In genomic region chr7:123533929-123534382, GRCh38 we compare ENCODE assay signal across 8 cellular contexts. TPM values are rescaled to one million over a fixed set of nuclear protein-coding genes. Genes with fewer than 3 reads are reported as not detected.
A peak's percentile ranks its signal among the peaks of the same experiment; 100 is the strongest.
DNase-seq lines count a peak whose midpoint lies in the region; ATAC-seq and TF ChIP-seq lines count a peak whose summit lies in the region.

No MANE protein-coding gene starts in this region.

- no peak overlapping the region for H3K23ac ChIP-seq in trophoblast cell (ENCODE audit: low read length)

- peak overlapping the region; percentile 85 for H3K4me3 Mint-ChIP-seq in activated T-cell treated with anti-CD3 and anti-CD28 coated beads, Interleukin-2, amount 50 U/mL, for 24 hours

- peak; percentile 7 for ATAC-seq in HG02798 (IDR thresholded peaks at IDR 0.05; ENCODE audit: poor library complexity, unreplicated experiment)

- H3K27me3 ChIP-seq in trophoblast cell (ENCODE audit: insufficient read depth, low read length) = no peaks in the 10 kb centered on the region

- no peak overlapping the region for H3K18ac ChIP-seq in trophoblast cell (ENCODE audit: low read length)

- H4K8ac ChIP-seq in trophoblast cell (ENCODE audit: low read depth, low read length) = no peak overlapping the region

- no peaks in the 10 kb centered on the region for H3K9me3 ChIP-seq in trophoblast cell (ENCODE audit: insufficient read depth, low read depth, low read length)

- H3K79me2 ChIP-seq in trophoblast cell (ENCODE audit: control insufficient read depth, insufficient read depth, low read length, poor library complexity) = no peaks in the 10 kb centered on the region

- H3K79me1 ChIP-seq in trophoblast cell (ENCODE audit: low read length) = peaks cover 2% of the 10 kb centered on the region

- H3K36me3 ChIP-seq in trophoblast cell (ENCODE audit: control insufficient read depth in 1 of 2, insufficient read depth in 2 of 2, low read length in 2 of 2) = no peaks in the 10 kb centered on the region

- CTCF ChIA-PET in RWPE1 (lab: Yijun Ruan, JAX) = interaction anchor here (0.5 to 0.9 kb wide), 3 partner anchors 40 to 472 kb away, joined by 3 to 4 read pairs (median 3); no protein-coding TSS in a partner anchor

- no peak overlapping the region for H4K91ac ChIP-seq in trophoblast cell (ENCODE audit: low read depth, low read length)

- H3K27me3 Mint-ChIP-seq in activated T-cell treated with anti-CD3 and anti-CD28 coated beads, Interleukin-2, amount 50 U/mL, for 24 hours = peaks cover 29% of the 10 kb centered on the region

- WGBS in trophoblast cell (ENCODE audit: extremely low coverage, insufficient coverage, insufficient read length) = no CpG with 5 or more reads among the region's 9 CpGs

- peaks cover 0 to 2% of the 10 kb centered on the region in 2 experiments for H3K4me1 ChIP-seq in trophoblast cell (ENCODE audit: control insufficient read depth in 1 of 2, insufficient read depth in 2 of 2, low read length in 2 of 2)

- H3K4me1 Mint-ChIP-seq in activated T-cell treated with anti-CD3 and anti-CD28 coated beads, Interleukin-2, amount 50 U/mL, for 24 hours (ENCODE audit: low read depth) = peaks cover 29% of the 10 kb centered on the region

- no peak for DNase-seq in activated T-cell treated with anti-CD3 and anti-CD28 coated beads, Interleukin-2, amount 50 U/mL, for 24 hours
- no peak for DNase-seq in activated T-cell treated with anti-CD3 and anti-CD28 coated beads, Interleukin-2, amount 50 U/mL, for 48 hours
- DNase-seq in RWPE1 (ENCODE audit: low spot score) (no peak), epithelial cell of esophagus (ENCODE audit: low read depth) (no peak), trophoblast cell (peak in 1 of 2 donors; percentile 6), iPS-NIHi7 (ENCODE audit: extremely low spot score) (no peak), NCI-H2171 treated with DMSO at 0.1 percent for 48 hours (lab: John Stamatoyannopoulos, UW) (no peak)

- no peak overlapping the region for H2AK5ac ChIP-seq in trophoblast cell (ENCODE audit: low read length)

- H2AFZ ChIP-seq in trophoblast cell (ENCODE audit: insufficient read depth, low read length, poor library complexity) = peak overlapping the region; percentile 84

- H3K4me3 ChIP-seq in epithelial cell of esophagus (ENCODE audit: low read length) = peak overlapping the region; percentile 61
- H3K4me3 ChIP-seq in trophoblast cell (ENCODE audit: low read depth, low read length) = peak overlapping the region; percentile 74

- H2BK120ac ChIP-seq in trophoblast cell (ENCODE audit: insufficient read depth, low read length, poor library complexity) = no peak overlapping the region

- POLR2A ChIA-PET in RWPE1 (lab: Yijun Ruan, JAX; ENCODE audit: low non-redundant PET) = interaction anchor here (0.6 kb wide), 1 partner anchor 884 kb away, joined by 3 read pairs; no protein-coding TSS in a partner anchor

- H4K12ac ChIP-seq in trophoblast cell (ENCODE audit: low read depth, low read length) = no peak overlapping the region

- H3K9me3 Mint-ChIP-seq in activated T-cell treated with anti-CD3 and anti-CD28 coated beads, Interleukin-2, amount 50 U/mL, for 24 hours = no peaks in the 10 kb centered on the region

- no peak overlapping the region for H3K14ac ChIP-seq in trophoblast cell (ENCODE audit: low read length)

- no peak overlapping the region for H3K4ac ChIP-seq in trophoblast cell (ENCODE audit: low read depth, low read length)

- no peak overlapping the region for H2BK5ac ChIP-seq in trophoblast cell (ENCODE audit: low read depth, low read length, poor library complexity)

- H3K9ac ChIP-seq in trophoblast cell (ENCODE audit: low read length) = peak overlapping the region; percentile 54

- no peaks in the 10 kb centered on the region for H3K36me3 Mint-ChIP-seq in activated T-cell treated with anti-CD3 and anti-CD28 coated beads, Interleukin-2, amount 50 U/mL, for 24 hours (ENCODE audit: low read depth)

- H2BK12ac ChIP-seq in trophoblast cell (ENCODE audit: low read length) = no peak overlapping the region

- H3K4me2 ChIP-seq in trophoblast cell (ENCODE audit: low read length) = peak overlapping the region; percentile 99

- H3K27ac ChIP-seq in RWPE1 (0 out of 2 replicates have a peak overlapping the region, but pooled peaks have one; percentile 81), trophoblast cell (ENCODE audit: low read depth, low read length) (no peak overlapping the region)

- no peak overlapping the region for H3K27ac Mint-ChIP-seq in activated T-cell treated with anti-CD3 and anti-CD28 coated beads, Interleukin-2, amount 50 U/mL, for 24 hours

- no peak for TF ChIP-seq CTCF in RWPE1 (conservative IDR thresholded peaks at IDR 0.05; ENCODE audit: low read depth)
- TF ChIP-seq CTCF in epithelial cell of esophagus (IDR thresholded peaks at IDR 0.05; ENCODE audit: insufficient read depth, low read depth, low read length, missing control alignments) = no peak

RNA-seq across cellular contexts. Expression of gene IQUB, which starts 0.4 kb away (rescaled TPM):
- 0.41 and 0.42 TPM in 2 replicates for polyA plus RNA-seq in trophoblast cell (2013)

RNA-seq across cellular contexts. Expression of gene NDUFA5, which starts 23.7 kb away (rescaled TPM):
- polyA plus RNA-seq in trophoblast cell (2013) = 41.7 and 45.3 TPM in 2 replicates
